33 cellular contexts compared by ENCODE assay signal in genomic region chr5:55737793-55738192, GRCh38. TPM values are rescaled to one million over a fixed set of nuclear protein-coding genes. Genes with fewer than 3 reads are reported as not detected.
"Had no signal": no experiment of that assay in that cellular context is flagged by ENCODE, and none has a peak within 500 bp of the region (broad histone marks: within the 10 kb centered on the region; RNA-seq: fewer than 3 reads in every experiment).

DDX4 (plus strand) TSS chr5:55738061; CDS start chr5:55738964, 903 bp downstream.

- H3K36me3 ChIP-seq: esophagus muscularis mucosa, gastroesophageal sphincter, heart left ventricle, neural progenitor cell, ovary, right atrium auricular region, suprapubic skin, thyroid gland had no signal

- ATAC-seq: foreskin keratinocyte; gastroesophageal sphincter; heart left ventricle; left lobe of liver; naive thymus-derived CD4-positive, alpha-beta T cell; sciatic nerve; stimulated activated naive CD8-positive, alpha-beta T cell treated with anti-CD3 and anti-CD28 coated beads, Interleukin-15, amount 100 ng/mL, for 72 hours had no signal

- H3K4me3 ChIP-seq: coronary artery, esophagus muscularis mucosa, gastroesophageal sphincter, heart left ventricle, lung, neural progenitor cell, ovary, right atrium auricular region, smooth muscle cell, suprapubic skin, thyroid gland had no signal

- H3K27ac ChIP-seq: coronary artery, esophagus muscularis mucosa, foreskin keratinocyte, gastroesophageal sphincter, heart left ventricle, neural progenitor cell, ovary, right atrium auricular region, suprapubic skin, thyroid gland had no signal

- H3K9me3 ChIP-seq: esophagus muscularis mucosa, gastroesophageal sphincter, heart left ventricle, ovary, right atrium auricular region, suprapubic skin, thyroid gland had no signal

- FAIRE-seq: endothelial cell of umbilical vein, kidney had no signal

- H3K9ac ChIP-seq: neural progenitor cell had no signal

- H3K4me1 ChIP-seq: esophagus muscularis mucosa, foreskin keratinocyte, gastroesophageal sphincter, heart left ventricle, neural progenitor cell, right atrium auricular region, suprapubic skin, thyroid gland had no signal

- H3K27me3 ChIP-seq: esophagus muscularis mucosa, foreskin keratinocyte, gastroesophageal sphincter, heart left ventricle, neural progenitor cell, ovary, right atrium auricular region, suprapubic skin, thyroid gland had no signal

- DNase-seq: dermis blood vessel endothelial cell; effector memory CD4-positive, alpha-beta T cell; foreskin keratinocyte; heart left ventricle; hippocampal formation; kidney; naive thymus-derived CD4-positive, alpha-beta T cell; nucleus accumbens; ovary; stimulated activated CD4-positive, alpha-beta T cell treated with anti-CD3 and anti-CD28 coated beads, Interleukin-12 subunit alpha, Interleukin-12 subunit beta, amount 100 ng/mL, for 4 hours; stimulated activated CD4-positive, alpha-beta T cell treated with anti-CD3 and anti-CD28 coated beads, Interleukin-1b, Interleukin-23, amount 100 ng/mL, for 48 hours; stimulated activated CD4-positive, alpha-beta T cell treated with anti-CD3 and anti-CD28 coated beads, Interleukin-4, amount 100 ng/mL, for 1 hour; stimulated activated CD8-positive, alpha-beta memory T cell treated with anti-CD3 and anti-CD28 coated beads, Interleukin-4, amount 100 ng/mL, for 48 hours; stimulated activated naive CD4-positive, alpha-beta T cell; stimulated activated naive CD8-positive, alpha-beta T cell treated with anti-CD3 and anti-CD28 coated beads, Interleukin-15, amount 100 ng/mL, for 72 hours; thyroid gland had no signal

- H2AFZ ChIP-seq: neural progenitor cell had no signal

- H3K4me2 ChIP-seq: neural progenitor cell, smooth muscle cell had no signal

RNA-seq across cellular contexts. Expression of gene DDX4, which starts in this region (rescaled TPM):
- total RNA-seq: endothelial cell of umbilical vein, epithelial cell of proximal tubule, esophagus muscularis mucosa, fibroblast of lung, foreskin keratinocyte, gastroesophageal sphincter, heart left ventricle, kidney, left lobe of liver, liver, lung, mesothelial cell of epicardium, mucosa of gallbladder, ovary, right atrium auricular region, sciatic nerve, suprapubic skin had no signal
- polyA plus RNA-seq: endothelial cell of umbilical vein; fibroblast of lung; foreskin keratinocyte; heart left ventricle; liver; naive thymus-derived CD4-positive, alpha-beta T cell; smooth muscle cell; urinary bladder had no signal
